Comparison of ENCODE assay signal across 18 cellular contexts in genomic region chr10:14598809-14599764, GRCh38.
DNase-seq lines count a peak whose midpoint lies in the region; ATAC-seq, FAIRE-seq and TF ChIP-seq lines count a peak whose summit lies in the region.
"Had no signal": no experiment of that assay in that cellular context is flagged by ENCODE, and none has a peak within 500 bp of the region (broad histone marks: within the 10 kb centered on the region; RNA-seq: fewer than 3 reads in every experiment).

No MANE protein-coding gene starts in this region.

- no peaks in the 10 kb centered on the region for H3K9me1 ChIP-seq in K562 (ENCODE audit: control insufficient read depth, insufficient read depth, low read length)

- peak overlapping the region; percentile 88 for H3K27ac Mint-ChIP-seq in CD8-positive, alpha-beta T cell
- H3K27ac Mint-ChIP-seq: endodermal cell had no signal

- H3K9ac ChIP-seq in OCI-LY1 (ENCODE audit: low read length) (no peak overlapping the region; the same call in 1 of the 2 replicates), K562 (ENCODE audit: insufficient read depth in 1 of 2, low read depth in 2 of 2, low read length in 2 of 2) (no peak overlapping the region)
- H3K9ac ChIP-seq: GM23248 had no signal

- peak overlapping the region; percentile 52 for H3K27ac ChIP-seq in CD8-positive, alpha-beta T cell (ENCODE audit: low read depth, low read length)
- H3K27ac ChIP-seq in OCI-LY1 (ENCODE audit: low read depth, low read length, poor library complexity, severe bottlenecking) (peak overlapping the region; percentile 46), K562 (ENCODE audit: extremely low read depth, low read depth, low read length) (no peak overlapping the region), neutrophil (peak overlapping the region; percentile 92)
- H3K27ac ChIP-seq: cardiac muscle cell, GM23248, psoas muscle, thoracic aorta had no signal

- no peaks in the 10 kb centered on the region for H3K27me3 ChIP-seq in CD8-positive, alpha-beta T cell (ENCODE audit: insufficient read depth, low read length)
- H3K27me3 ChIP-seq in OCI-LY1 (ENCODE audit: insufficient read depth, low read length), result no peaks in the 10 kb centered on the region
- H3K27me3 ChIP-seq in K562 (ENCODE audit: control insufficient read depth in 2 of 2, insufficient read depth in 2 of 2, low read length in 2 of 2), result peaks cover 17 to 35% of the 10 kb centered on the region in 2 experiments
- H3K27me3 ChIP-seq in neutrophil, result no peaks in the 10 kb centered on the region
- H3K27me3 ChIP-seq: cardiac muscle cell had no signal

- POLR2A ChIA-PET in CD8-positive, alpha-beta T cell (lab: Charles Lee), result interaction anchor here (0.6 to 1.5 kb wide), 8 partner anchors 16 to 239 kb away, joined by 3 to 6 read pairs (median 3); partner anchors contain the start of genes CDNF, HSPA14 and MSANTD7
- POLR2A ChIA-PET in K562 (lab: Yijun Ruan, JAX), result interaction anchor here (0.5 kb wide), 1 partner anchor 1362 kb away, joined by 3 read pairs; no protein-coding TSS in a partner anchor

- H3F3A ChIP-seq in OCI-LY1 (ENCODE audit: insufficient read depth, low read length), result 0 out of 2 replicates have a peak, but pooled peaks cover 4% of the 10 kb centered on the region

- no peak for TF ChIP-seq CTCF in CD8-positive, alpha-beta T cell (IDR thresholded peaks at IDR 0.05)
- TF ChIP-seq CTCF in OCI-LY1 (IDR thresholded peaks at IDR 0.05; ENCODE audit: low read length), result no peak
- TF ChIP-seq CTCF in K562 (IDR thresholded peaks at IDR 0.05 in 2 of 3, conservative IDR thresholded peaks at IDR 0.05 in 1 of 3; ENCODE audit: insufficient read depth in 2 of 3, low read depth in 1 of 3, low read length in 3 of 3), result no peak
- TF ChIP-seq CTCF in neutrophil (IDR thresholded peaks at IDR 0.05), result no peak

- H3K27me3 Mint-ChIP-seq in CD8-positive, alpha-beta T cell (ENCODE audit: low read depth), result no peaks in the 10 kb centered on the region

- CTCF ChIA-PET in CD8-positive, alpha-beta T cell (lab: Charles Lee), result interaction anchor here (1.0 to 1.4 kb wide), 7 partner anchors 10 to 223 kb away, joined by 4 to 7 read pairs (median 4); no protein-coding TSS in a partner anchor
- CTCF ChIA-PET in K562 (lab: Yijun Ruan, JAX; ENCODE audit: low intra/inter-chr PET ratio), result no interaction called here

- H3K4me3 ChIP-seq in CD8-positive, alpha-beta T cell (ENCODE audit: low read depth, low read length), result no peak overlapping the region
- H3K4me3 ChIP-seq in OCI-LY1 (ENCODE audit: low read depth, low read length, poor library complexity, severe bottlenecking) (no peak overlapping the region), K562 (no peak overlapping the region), neutrophil (ENCODE audit: low read depth in 1 of 2, low read length in 1 of 2) (no peak overlapping the region)
- H3K4me3 ChIP-seq: cardiac muscle cell, GM23248, psoas muscle, thoracic aorta had no signal

- H4K20me1 ChIP-seq in OCI-LY1 (ENCODE audit: insufficient read depth, low read length), result 0 out of 2 replicates have a peak, but pooled peaks cover 3% of the 10 kb centered on the region
- no peaks in the 10 kb centered on the region for H4K20me1 ChIP-seq in K562 (replicated peaks; ENCODE audit: control insufficient read depth, insufficient read depth, low read length)

- DNase-seq in CD8-positive, alpha-beta T cell, result peak in 2 of 7 experiments; percentile 45 to 57
- DNase-seq in K562 (ENCODE audit: extremely low read depth in 1 of 4, low spot score in 3 of 4), result no peak
- DNase-seq in stimulated activated CD4-positive, alpha-beta T cell treated with anti-CD3 and anti-CD28 coated beads, Interleukin-2, amount 100 ng/mL, for 24 hours, result no peak
- DNase-seq in kidney tubule cell (ENCODE audit: low spot score), result no peak
- DNase-seq in NCI-H146 (lab: John Stamatoyannopoulos, UW), result no peak
- DNase-seq: activated CD8-positive, alpha-beta memory T cell treated with anti-CD3 and anti-CD28 coated beads, Interleukin-2, amount 50 U/mL, for 48 hours; endodermal cell; GM23248; left ventricle myocardium superior; NCI-H187; NCI-H69; psoas muscle; stimulated activated CD4-positive, alpha-beta T cell treated with anti-CD3 and anti-CD28 coated beads, Interleukin-12 subunit alpha, Interleukin-12 subunit beta, amount 100 ng/mL, for 4 hours had no signal

- in situ Hi-C loops in K562 (cut with MboI), result no loop called here

- peaks cover 95% of the 10 kb centered on the region for H3K79me2 ChIP-seq in OCI-LY1 (ENCODE audit: insufficient read depth, low read length)
- no peaks in the 10 kb centered on the region for H3K79me2 ChIP-seq in K562 (ENCODE audit: control insufficient read depth, insufficient read depth, low read length)

- no peak for FAIRE-seq in K562 (lab: Jason Lieb, UNC)

- peaks cover 7% of the 10 kb centered on the region for H3K36me3 ChIP-seq in CD8-positive, alpha-beta T cell (ENCODE audit: insufficient read depth, low read length)
- peaks cover 92% of the 10 kb centered on the region for H3K36me3 ChIP-seq in OCI-LY1 (ENCODE audit: insufficient read depth, low read length)
- H3K36me3 ChIP-seq in K562 (ENCODE audit: control insufficient read depth, insufficient read depth, low read length), result no peaks in the 10 kb centered on the region
- peaks cover 42% of the 10 kb centered on the region for H3K36me3 ChIP-seq in neutrophil
- H3K36me3 ChIP-seq: cardiac muscle cell, thoracic aorta had no signal

- peaks cover 64% of the 10 kb centered on the region for H3K4me1 ChIP-seq in CD8-positive, alpha-beta T cell (ENCODE audit: insufficient read depth, low read length)
- H3K4me1 ChIP-seq in OCI-LY1 (ENCODE audit: insufficient read depth, low read length, severe bottlenecking) (peaks cover 65% of the 10 kb centered on the region), K562 (replicated peaks in 1 of 2; ENCODE audit: control insufficient read depth in 2 of 2, insufficient read depth in 2 of 2, low read length in 2 of 2) (peaks cover 0 to 6% of the 10 kb centered on the region in 2 experiments; a peak in 2 of 5 replicates), neutrophil (ENCODE audit: control insufficient read depth in 1 of 2, insufficient read depth in 1 of 2, low read depth in 1 of 2, low read length in 1 of 2) (peaks cover 62 to 70% of the 10 kb centered on the region in 2 experiments)

- H3K36me3 Mint-ChIP-seq in CD8-positive, alpha-beta T cell, result peaks cover 72% of the 10 kb centered on the region

- H3K4me3 Mint-ChIP-seq in CD8-positive, alpha-beta T cell, result peak overlapping the region; percentile 35
- H3K4me3 Mint-ChIP-seq: endodermal cell had no signal

- intact Hi-C loops in CD8-positive, alpha-beta T cell (cut with DNase I, micrococcal nuclease), result loop anchor here in 1 of 2 experiments (1.0 kb wide), 1 partner anchor 11 kb away; no protein-coding TSS in a partner anchor
- intact Hi-C loops in K562 (cut with micrococcal nuclease), result no loop called here

- no peaks in the 10 kb centered on the region for H3K9me3 ChIP-seq in CD8-positive, alpha-beta T cell (ENCODE audit: low read length)
- no peaks in the 10 kb centered on the region for H3K9me3 ChIP-seq in OCI-LY1 (ENCODE audit: low read length)
- no peaks in the 10 kb centered on the region for H3K9me3 ChIP-seq in K562 (replicated peaks; ENCODE audit: control insufficient read depth, insufficient read depth, low read depth, low read length)
- no peaks in the 10 kb centered on the region for H3K9me3 ChIP-seq in neutrophil
- H3K9me3 ChIP-seq: psoas muscle, thoracic aorta had no signal

- peak overlapping the region; percentile 5; the same call in 1 of the 2 replicates for H3K4me2 ChIP-seq in OCI-LY1 (ENCODE audit: low read length)
- no peak overlapping the region for H3K4me2 ChIP-seq in K562 (ENCODE audit: insufficient read depth, low read length)

- H3K4me1 Mint-ChIP-seq in CD8-positive, alpha-beta T cell (ENCODE audit: low read depth), result peaks cover 85% of the 10 kb centered on the region

- no peak overlapping the region for H2AFZ ChIP-seq in OCI-LY1 (ENCODE audit: low read length)
- H2AFZ ChIP-seq in K562 (ENCODE audit: low read depth, low read length), result no peak overlapping the region
- H2AFZ ChIP-seq: GM23248 had no signal

- no peaks in the 10 kb centered on the region for H3K9me2 ChIP-seq in OCI-LY1 (ENCODE audit: low read depth, low read length)

- TF ChIP-seq POLR2A in K562 (conservative IDR thresholded peaks at IDR 0.05), result no peak

- no peak for TF ChIP-seq EP300 in K562 (IDR thresholded peaks at IDR 0.05; ENCODE audit: low read length)

- no TSS peak for BruUV-seq in K562 (replicated peaks; lab: Mats Ljungman, UMichigan)

- 7% methylated on average over 11 of the region's 11 CpGs for WGBS in K562 (ENCODE audit: insufficient coverage, low coverage, missing lambda C conversion rate)

- H3K9me3 Mint-ChIP-seq in CD8-positive, alpha-beta T cell, result no peaks in the 10 kb centered on the region
- H3K9me3 Mint-ChIP-seq: endodermal cell had no signal

- no peak for TF ChIP-seq RAD21 in K562 (CRISPR knock-in tag; conservative IDR thresholded peaks at IDR 0.05 in 1 of 2, IDR thresholded peaks at IDR 0.05 in 1 of 2)

- ATAC-seq in CD8-positive, alpha-beta T cell, result peak; percentile 49
- no peak for ATAC-seq in K562
- ATAC-seq: left ventricle myocardium superior, Panc1, psoas muscle had no signal

TF ChIP-seq in K562, 482 proteins besides CTCF, POLR2A, EP300 and RAD21:
- 0 out of 2 replicates have a peak, but pooled peaks have one; percentile 33 for TF ChIP-seq ZNF121 (CRISPR knock-in tag; conservative IDR thresholded peaks at IDR 0.05)
- no peak for TF ChIP-seq GATAD2B (IDR thresholded peaks at IDR 0.05; ENCODE audit: borderline replicate concordance)
TF ChIP-seq in K562: peak in this region for 1.
